In genomic region chr11:27087425-27087824, GRCh38 we compare ENCODE assay signal across 18 cellular contexts. TPM values are rescaled to one million over a fixed set of nuclear protein-coding genes. Genes with fewer than 3 reads are reported as not detected.
DNase-seq lines count a peak whose midpoint lies in the region; ATAC-seq and TF ChIP-seq lines count a peak whose summit lies in the region.
"Had no signal": no experiment of that assay in that cellular context is flagged by ENCODE, and none has a peak within 500 bp of the region (broad histone marks: within the 10 kb centered on the region; RNA-seq: fewer than 3 reads in every experiment).

No MANE protein-coding gene starts in this region.

- peak overlapping the region; percentile 13 for H3K4me2 ChIP-seq in mammary epithelial cell (ENCODE audit: insufficient read depth, low read depth, low read length)
- H3K4me2 ChIP-seq: PC-9 had no signal

- intact Hi-C loops in MCF 10A (cut with micrococcal nuclease), result no loop called here
- intact Hi-C loops in breast epithelium (cut with DNase I; ENCODE audit: low total_unique reads), result no loop called here
- intact Hi-C loops in mammary epithelial cell (cut with micrococcal nuclease), result loop anchor here (2.0 kb wide), 1 partner anchor 47 kb away; the partner anchor contains the start of gene BBOX1

- H3K27me3 Mint-ChIP-seq in MCF 10A (ENCODE audit: insufficient read depth, unreplicated experiment), result no peaks in the 10 kb centered on the region
- H3K27me3 Mint-ChIP-seq: CD4-positive, alpha-beta T cell had no signal

- 69% methylated on average over 2 of the region's 2 CpGs for WGBS in mammary epithelial cell (ENCODE audit: low coverage, missing lambda C conversion rate)

- DNase-seq in MCF 10A (ENCODE audit: unreplicated experiment), result peak; percentile 44
- no peak for DNase-seq in breast epithelium (ENCODE audit: low spot score in 2 of 2)
- peak; percentile 47 for DNase-seq in mammary epithelial cell
- peak; percentile 27 to 53 for DNase-seq in foreskin keratinocyte
- DNase-seq in activated CD4-positive, alpha-beta T cell treated with anti-CD3 and anti-CD28 coated beads, Interleukin-2, amount 50 U/mL, for 48 hours, result no peak
- DNase-seq in ureter (ENCODE audit: low spot score), result no peak
- DNase-seq in SHP77 treated with DMSO at 0.1 percent for 48 hours (lab: John Stamatoyannopoulos, UW), result no peak
- DNase-seq: BE2C; CD4-positive, alpha-beta T cell; H7; KG1; NCI-H1048; NCI-H510A treated with DMSO at 0.1 percent for 48 hours; NCI-H82; PC-9 had no signal

- ATAC-seq in foreskin keratinocyte, result peak; percentile 67
- ATAC-seq in HG02798 (IDR thresholded peaks at IDR 0.05; ENCODE audit: poor library complexity, unreplicated experiment), result no peak

- no peaks in the 10 kb centered on the region for H4K20me1 ChIP-seq in mammary epithelial cell (ENCODE audit: insufficient read depth, low read length)

- dilution Hi-C loops in mammary epithelial cell (cut with HindIII; ENCODE audit: low sequenced_read_pairs), result no loop called here

- H3K36me3 Mint-ChIP-seq in MCF 10A (ENCODE audit: insufficient read depth, unreplicated experiment), result no peaks in the 10 kb centered on the region

- no peak overlapping the region for H3K4me3 Mint-ChIP-seq in MCF 10A (ENCODE audit: unreplicated experiment)
- H3K4me3 Mint-ChIP-seq: CD4-positive, alpha-beta T cell had no signal

- H3K27ac ChIP-seq in breast epithelium (no peak overlapping the region), mammary epithelial cell (ENCODE audit: insufficient read depth, low read depth, low read length) (no peak overlapping the region), foreskin keratinocyte (no peak overlapping the region)
- H3K27ac ChIP-seq: 22Rv1, PC-9, SK-N-MC had no signal

- H2AFZ ChIP-seq in mammary epithelial cell (ENCODE audit: low read depth, low read length), result no peak overlapping the region
- H2AFZ ChIP-seq: PC-9 had no signal

- H3K27ac Mint-ChIP-seq in MCF 10A (ENCODE audit: low read depth, unreplicated experiment), result no peak overlapping the region
- H3K27ac Mint-ChIP-seq: CD4-positive, alpha-beta T cell had no signal

- in situ Hi-C loops in mammary epithelial cell (cut with MboI; ENCODE audit: low sequenced_read_pairs in 2 of 2), result no loop called here

- no peaks in the 10 kb centered on the region for H3K36me3 ChIP-seq in breast epithelium
- no peaks in the 10 kb centered on the region for H3K36me3 ChIP-seq in mammary epithelial cell (ENCODE audit: insufficient read depth, low read length)
- H3K36me3 ChIP-seq: BE2C had no signal

- peaks cover 0 to 3% of the 10 kb centered on the region in 2 donors for H3K4me1 ChIP-seq in breast epithelium
- peaks cover 34% of the 10 kb centered on the region for H3K4me1 ChIP-seq in mammary epithelial cell (ENCODE audit: insufficient read depth, low read length)
- peaks cover 26% of the 10 kb centered on the region for H3K4me1 ChIP-seq in foreskin keratinocyte
- H3K4me1 ChIP-seq: BE2C had no signal

- no peaks in the 10 kb centered on the region for H3K79me2 ChIP-seq in mammary epithelial cell (ENCODE audit: insufficient read depth, low read length)

- no peaks in the 10 kb centered on the region for H3K27me3 ChIP-seq in breast epithelium
- H3K27me3 ChIP-seq in mammary epithelial cell (ENCODE audit: insufficient read depth, low read length), result no peaks in the 10 kb centered on the region
- no peaks in the 10 kb centered on the region for H3K27me3 ChIP-seq in foreskin keratinocyte
- H3K27me3 ChIP-seq: BE2C had no signal

- TF ChIP-seq CTCF in MCF 10A (IDR thresholded peaks at IDR 0.05; ENCODE audit: unreplicated experiment), result no peak
- no peak for TF ChIP-seq CTCF in breast epithelium (IDR thresholded peaks at IDR 0.05)
- no peak for TF ChIP-seq CTCF in mammary epithelial cell (conservative IDR thresholded peaks at IDR 0.05 in 1 of 2, IDR thresholded peaks at IDR 0.05 in 1 of 2; ENCODE audit: extremely low read depth in 1 of 2, insufficient read depth in 1 of 2, low read depth in 1 of 2, low read length in 2 of 2)
- TF ChIP-seq CTCF in foreskin keratinocyte (conservative IDR thresholded peaks at IDR 0.05), result no peak

- no peak overlapping the region for H3K4me3 ChIP-seq in breast epithelium
- H3K4me3 ChIP-seq in mammary epithelial cell (replicated peaks in 1 of 3; ENCODE audit: insufficient read depth in 1 of 3, low read depth in 2 of 3, low read length in 3 of 3), result no peak overlapping the region
- H3K4me3 ChIP-seq: PC-9, SK-N-MC had no signal

- peaks cover 0 to 5% of the 10 kb centered on the region in 2 donors for H3K9me3 ChIP-seq in breast epithelium
- no peaks in the 10 kb centered on the region for H3K9me3 ChIP-seq in mammary epithelial cell (replicated peaks; ENCODE audit: insufficient read depth, low read length)
- H3K9me3 ChIP-seq: BE2C had no signal

- BruUV-seq in MCF 10A (replicated peaks; lab: Mats Ljungman, UMichigan), result no TSS peak
- no TSS peak for BruUV-seq in mammary epithelial cell (replicated peaks; lab: Mats Ljungman, UMichigan)

- H3K9me3 Mint-ChIP-seq in MCF 10A (ENCODE audit: unreplicated experiment), result no peaks in the 10 kb centered on the region

- peaks cover 32% of the 10 kb centered on the region for H3K4me1 Mint-ChIP-seq in MCF 10A (ENCODE audit: insufficient read depth, unreplicated experiment)

- CTCF ChIA-PET in MCF 10A (lab: Yijun Ruan, JAX), result interaction anchor here (1.2 to 2.3 kb wide), 3 partner anchors 36 to 331 kb away, joined by 3 to 11 read pairs (median 5); no protein-coding TSS in a partner anchor
- CTCF ChIA-PET in mammary epithelial cell (lab: Charles Lee; ENCODE audit: low non-redundant PET), result no interaction called here

- H3K9ac ChIP-seq in mammary epithelial cell (ENCODE audit: insufficient read depth, low read length), result no peak overlapping the region

- TF ChIP-seq POLR2A in breast epithelium (IDR thresholded peaks at IDR 0.05), result no peak

- POLR2A ChIA-PET in MCF 10A (lab: Yijun Ruan, JAX), result interaction anchor here (0.6 to 3.0 kb wide), 11 partner anchors 11 to 309 kb away, joined by 3 to 49 read pairs (median 4); partner anchors contain the start of genes BBOX1 and FIBIN

RNA-seq across cellular contexts. Expression of gene BBOX1, which starts 46.8 kb away (rescaled TPM):
- total RNA-seq in MCF 10A (2022) (0.33 TPM in 1 of 2 replicates, not detected in the other), breast epithelium (10 to 100 TPM in 2 of 3 donors, not detected in 1; 14.4 to 61.0 TPM), mammary epithelial cell (1 to 10 TPM; 1.9 to 2.0 TPM), foreskin keratinocyte (not detected in 2 replicates), ureter (0.73 TPM)
- polyA plus RNA-seq in mammary epithelial cell (0.37 TPM), foreskin keratinocyte (not detected in 2 replicates)
- polyA minus RNA-seq in mammary epithelial cell, result not detected
- total RNA-seq: CD4-positive, alpha-beta T cell; H7; PC-9 had no signal

Comparison
In these comparisons a context has a peak if more than half of its experiments do, and no peak if none do; other contexts are left out.
1. DNase-seq: peak in MCF 10A (single experiment), mammary epithelial cell (single experiment) and foreskin keratinocyte (2 of 2); none in breast epithelium (0 of 2), activated CD4-positive, alpha-beta T cell treated with anti-CD3 and anti-CD28 coated beads, Interleukin-2, amount 50 U/mL, for 48 hours (0 of 2), ureter (single experiment) and SHP77 treated with DMSO at 0.1 percent for 48 hours (single experiment).